9 cellular contexts compared by ENCODE assay signal in genomic region chr15:63473999-63474809, GRCh38. TPM values are rescaled to one million over a fixed set of nuclear protein-coding genes. Genes with fewer than 3 reads are reported as not detected.
A peak's percentile ranks its signal among the peaks of the same experiment; 100 is the strongest.
DNase-seq lines count a peak whose midpoint lies in the region; ATAC-seq and TF ChIP-seq lines count a peak whose summit lies in the region.
"Had no signal": no experiment of that assay in that cellular context is flagged by ENCODE, and none has a peak within 500 bp of the region (broad histone marks: within the 10 kb centered on the region; RNA-seq: fewer than 3 reads in every experiment).

No MANE protein-coding gene starts in this region.

- H3K4me3 ChIP-seq in breast epithelium = no peak overlapping the region
- H3K4me3 ChIP-seq in muscle layer of colon (ENCODE audit: low read depth in 1 of 2, low read length in 2 of 2) = no peak overlapping the region
- H3K4me3 ChIP-seq: skin epidermis had no signal

- H3K36me3 Mint-ChIP-seq in CD4-positive, alpha-beta T cell (ENCODE audit: low read depth) = no peaks in the 10 kb centered on the region

- intact Hi-C loops in CD4-positive, alpha-beta T cell (cut with DNase I, micrococcal nuclease) = no loop called here
- intact Hi-C loops in breast epithelium (cut with DNase I; ENCODE audit: low total_unique reads) = no loop called here

- no peak overlapping the region for H3K9ac ChIP-seq in muscle layer of colon (ENCODE audit: low read length)

- peaks cover 68% of the 10 kb centered on the region for H3K4me1 Mint-ChIP-seq in CD4-positive, alpha-beta T cell (ENCODE audit: low read depth)

- peak overlapping the region; percentile 3 for H3K4me3 Mint-ChIP-seq in CD4-positive, alpha-beta T cell

- TF ChIP-seq POLR2A in breast epithelium (IDR thresholded peaks at IDR 0.05) = no peak

- no peaks in the 10 kb centered on the region for H3K9me3 ChIP-seq in CD4-positive, alpha-beta T cell (ENCODE audit: control insufficient read depth, low read length)
- H3K9me3 ChIP-seq in breast epithelium (no peaks in the 10 kb centered on the region), muscle layer of colon (ENCODE audit: low read length) (no peaks in the 10 kb centered on the region)

- POLR2A ChIA-PET in CD4-positive, alpha-beta T cell (lab: Charles Lee) = interaction anchor here (1.0 to 2.0 kb wide), 3 partner anchors 8 to 29 kb away, joined by 4 to 11 read pairs (median 4); partner anchors contain the start of gene USP3

- DNase-seq in CD4-positive, alpha-beta T cell = peak in 7 of 10 experiments; percentile 26 to 62 (median 48)
- DNase-seq in SK-MEL-5 (ENCODE audit: low read depth, low spot score) (peak; percentile 69), breast epithelium (ENCODE audit: low spot score in 2 of 2) (no peak), SKM-1 treated with dmso at 0.1 percent for 144 hours (lab: John Stamatoyannopoulos, UW; ENCODE audit: unreplicated experiment) (no peak), NCI-H1105 treated with DMSO at 0.1 percent for 48 hours (lab: John Stamatoyannopoulos, UW) (no peak)

- no peak for TF ChIP-seq CTCF in CD4-positive, alpha-beta T cell (IDR thresholded peaks at IDR 0.05)
- no peak for TF ChIP-seq CTCF in breast epithelium (IDR thresholded peaks at IDR 0.05)

- no peaks in the 10 kb centered on the region for H3K36me3 ChIP-seq in breast epithelium
- no peaks in the 10 kb centered on the region for H3K36me3 ChIP-seq in muscle layer of colon (ENCODE audit: insufficient read depth, low read length)

- in situ Hi-C loops in SK-MEL-5 (cut with HindIII; ENCODE audit: low pct_unique_long_range_greater_than_20kb, low sequenced_read_pairs) = no loop called here

- H3K9me3 Mint-ChIP-seq in CD4-positive, alpha-beta T cell = no peaks in the 10 kb centered on the region

- CTCF ChIA-PET in CD4-positive, alpha-beta T cell (lab: Charles Lee) = interaction anchor here (0.7 to 1.4 kb wide), 6 partner anchors 13 to 31 kb away, joined by 3 to 8 read pairs (median 4); partner anchors contain the start of gene USP3

- peak overlapping the region; percentile 82 for H3K27ac Mint-ChIP-seq in CD4-positive, alpha-beta T cell

- H3K27ac ChIP-seq in CD4-positive, alpha-beta T cell (ENCODE audit: low read depth, low read length) = no peak overlapping the region
- H3K27ac ChIP-seq in breast epithelium = peak overlapping the region; percentile 33 to 62
- peak overlapping the region; percentile 12 for H3K27ac ChIP-seq in muscle layer of colon (ENCODE audit: low read depth, low read length)

- H3K4me1 ChIP-seq in breast epithelium = no peaks in the 10 kb centered on the region
- H3K4me1 ChIP-seq in muscle layer of colon (ENCODE audit: insufficient read depth, low read length) = peaks cover 26% of the 10 kb centered on the region

- H3K27me3 ChIP-seq in CD4-positive, alpha-beta T cell (ENCODE audit: control insufficient read depth, insufficient read depth, low read length) = no peaks in the 10 kb centered on the region
- H3K27me3 ChIP-seq in breast epithelium (no peaks in the 10 kb centered on the region), muscle layer of colon (ENCODE audit: control insufficient read depth in 1 of 2, insufficient read depth in 2 of 2, low read length in 2 of 2) (no peaks in the 10 kb centered on the region)

- ATAC-seq in CD4-positive, alpha-beta T cell (ENCODE audit: poor library complexity) = peak; percentile 57
- peak; percentile 49 for ATAC-seq in GM19324 (IDR thresholded peaks at IDR 0.05; ENCODE audit: low FRiP score, unreplicated experiment)
- ATAC-seq in HG03175 (IDR thresholded peaks at IDR 0.05; ENCODE audit: unreplicated experiment) = peak; percentile 56

- no peaks in the 10 kb centered on the region for H3K27me3 Mint-ChIP-seq in CD4-positive, alpha-beta T cell

RNA-seq across cellular contexts. Expression of gene USP3, which starts 30.2 kb away (rescaled TPM):
- 100 to 1,000 TPM; 280 to 282 TPM for total RNA-seq in CD4-positive, alpha-beta T cell
- total RNA-seq in SK-MEL-5 (2014; rRNA removed; shearing (Covaris generic)) = 23.0 and 24.2 TPM in 2 replicates
- 16.8 and 24.0 TPM in 2 replicates for polyA plus RNA-seq in SK-MEL-5 (2015; cell fraction: cytosol; rRNA removed)
- polyA plus RNA-seq in SK-MEL-5 (2015; cell fraction: nucleus; rRNA removed) = 51.8 and 59.4 TPM in 2 replicates
- total RNA-seq in breast epithelium = 10 to 100 TPM; 70.4 to 88.7 (median 76.7) TPM

Comparison
In these comparisons a context has a peak if more than half of its experiments do, and no peak if none do; other contexts are left out.
1. DNase-seq: peak in CD4-positive, alpha-beta T cell (7 of 10) and SK-MEL-5 (single experiment); none in breast epithelium (0 of 2), SKM-1 treated with dmso at 0.1 percent for 144 hours (single experiment) and NCI-H1105 treated with DMSO at 0.1 percent for 48 hours (single experiment).
2. Peak in every context shown above with its lines, with median percentiles within 50 percentile points of each other: ATAC-seq.